ENCODE assay signal across 6 cellular contexts in the genomic region with DNA sequence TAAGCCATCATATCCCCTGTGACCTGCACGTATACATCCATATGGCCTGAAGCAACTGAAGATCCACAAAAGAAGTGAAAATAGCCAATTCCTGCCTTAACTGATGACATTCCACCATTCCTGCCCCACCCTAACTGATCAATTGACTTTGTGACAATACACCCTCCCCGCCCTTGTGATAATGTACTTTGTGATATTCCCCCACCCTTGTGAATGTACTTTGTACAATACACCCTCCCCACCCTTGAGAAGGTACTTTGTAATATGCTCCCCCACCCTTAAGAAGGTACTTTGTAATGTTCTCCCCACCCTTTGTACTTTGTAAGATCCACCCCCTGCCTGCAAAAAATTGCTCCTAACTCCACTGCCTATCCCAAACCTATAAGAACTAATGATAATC. TPM values are rescaled to one million over a fixed set of nuclear protein-coding genes. Genes with fewer than 3 reads are reported as not detected.
"Had no signal": no experiment of that assay in that cellular context is flagged by ENCODE, and none has a peak within 500 bp of the region (broad histone marks: within the 10 kb centered on the region; RNA-seq: fewer than 3 reads in every experiment).

No MANE protein-coding gene starts in this region.

RNA-seq across cellular contexts. Expression of a gene that starts 29.2 kb away (rescaled TPM):
- polyA plus RNA-seq: GM23248 had no signal

RNA-seq across cellular contexts. Expression of a gene that starts 49.3 kb away (rescaled TPM):
- total RNA-seq: GM23248, H1, H4, H9, HFFc6 had no signal
- polyA plus RNA-seq: GM23248, GM23338 had no signal
